Comparison of ENCODE assay signal across 1 cellular context in the genomic region with DNA sequence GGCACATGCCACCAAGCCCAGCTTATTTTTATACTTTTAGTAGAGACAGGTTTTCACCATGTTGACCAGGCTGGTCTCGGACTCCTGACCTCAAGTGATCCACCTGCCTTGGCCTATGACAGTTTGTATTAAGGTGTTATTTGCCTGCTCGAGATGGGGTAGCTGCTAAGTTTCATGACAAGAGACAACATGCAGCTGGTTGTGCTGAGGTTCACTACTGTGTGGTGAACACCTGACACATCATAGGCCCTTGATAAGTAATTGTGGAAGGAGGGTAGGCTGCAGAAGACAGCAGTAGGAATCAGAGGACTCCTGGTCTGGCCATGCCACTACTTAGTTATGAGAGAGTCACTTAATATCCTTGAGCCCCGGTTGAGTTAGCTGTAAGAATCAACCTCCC.
TF ChIP-seq lines count a peak whose summit lies in the region.

No MANE protein-coding gene starts in this region.

TF ChIP-seq in GM23338, 12 proteins besides CTCF, POLR2A, EP300 and RAD21 (continued from another document):
- TF ChIP-seq, protein P1, sequence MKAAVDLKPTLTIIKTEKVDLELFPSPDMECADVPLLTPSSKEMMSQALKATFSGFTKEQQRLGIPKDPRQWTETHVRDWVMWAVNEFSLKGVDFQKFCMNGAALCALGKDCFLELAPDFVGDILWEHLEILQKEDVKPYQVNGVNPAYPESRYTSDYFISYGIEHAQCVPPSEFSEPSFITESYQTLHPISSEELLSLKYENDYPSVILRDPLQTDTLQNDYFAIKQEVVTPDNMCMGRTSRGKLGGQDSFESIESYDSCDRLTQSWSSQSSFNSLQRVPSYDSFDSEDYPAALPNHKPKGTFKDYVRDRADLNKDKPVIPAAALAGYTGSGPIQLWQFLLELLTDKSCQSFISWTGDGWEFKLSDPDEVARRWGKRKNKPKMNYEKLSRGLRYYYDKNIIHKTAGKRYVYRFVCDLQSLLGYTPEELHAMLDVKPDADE (IDR thresholded peaks at IDR 0.05), result no peak
